In genomic region chr1:209641216-209642181, GRCh38 we compare ENCODE assay signal across 12 cellular contexts. TPM values are rescaled to one million over a fixed set of nuclear protein-coding genes. Genes with fewer than 3 reads are reported as not detected.
DNase-seq lines count a peak whose midpoint lies in the region; FAIRE-seq and TF ChIP-seq lines count a peak whose summit lies in the region.
"Had no signal": no experiment of that assay in that cellular context is flagged by ENCODE, and none has a peak within 500 bp of the region (broad histone marks: within the 10 kb centered on the region; RNA-seq: fewer than 3 reads in every experiment).

No MANE protein-coding gene starts in this region.

- intact Hi-C loops in kidney (cut with DNase I) (no loop called here), sigmoid colon (cut with DNase I) (loop anchor here (2.0 to 5.0 kb wide), 2 partner anchors 33 to 51 kb away; partner anchors contain the start of gene G0S2)

- peaks cover 7% of the 10 kb centered on the region for H3K27me3 Mint-ChIP-seq in endothelial cell (ENCODE audit: unreplicated experiment)
- H3K27me3 Mint-ChIP-seq: activated naive CD8-positive, alpha-beta T cell had no signal

- peak; percentile 27 for DNase-seq in HCEC 1CT
- peak; percentile 37 for DNase-seq in choroid plexus epithelial cell (ENCODE audit: low read depth)
- peak; percentile 96 for DNase-seq in kidney
- DNase-seq in sigmoid colon, result peak; percentile 95
- no peak for DNase-seq in foreskin melanocyte
- DNase-seq in NCI-H1048 (lab: John Stamatoyannopoulos, UW), result no peak
- DNase-seq in effector CD8-positive, alpha-beta T cell (lab: John Stamatoyannopoulos, UW), result no peak
- no peak for DNase-seq in endothelial cell (ENCODE audit: low spot score)

- peaks cover 30 to 33% of the 10 kb centered on the region in 2 donors for H3K4me1 ChIP-seq in kidney (ENCODE audit: control insufficient read depth in 1 of 2, insufficient read depth in 1 of 2, low read depth in 1 of 2, low read length in 2 of 2)
- H3K4me1 ChIP-seq in sigmoid colon, result peaks cover 0 to 37% (median 35%) of the 10 kb centered on the region in 4 donors

- H3K4me1 Mint-ChIP-seq in endothelial cell (ENCODE audit: unreplicated experiment), result no peaks in the 10 kb centered on the region

- no peak for TF ChIP-seq POLR2A in sigmoid colon (IDR thresholded peaks at IDR 0.05)

- TF ChIP-seq CTCF in choroid plexus epithelial cell (conservative IDR thresholded peaks at IDR 0.05; ENCODE audit: low read depth, low read length) (no peak), kidney (IDR thresholded peaks at IDR 0.05; ENCODE audit: borderline replicate concordance, extremely low read depth, insufficient read depth) (no peak), sigmoid colon (IDR thresholded peaks at IDR 0.05) (no peak), endothelial cell (IDR thresholded peaks at IDR 0.05; ENCODE audit: unreplicated experiment) (no peak)

- no peak overlapping the region for H3K4me3 Mint-ChIP-seq in endothelial cell (ENCODE audit: unreplicated experiment)
- H3K4me3 Mint-ChIP-seq: activated naive CD8-positive, alpha-beta T cell had no signal

- no peaks in the 10 kb centered on the region for H3K9me3 Mint-ChIP-seq in endothelial cell (ENCODE audit: unreplicated experiment)

- H3K9me3 ChIP-seq in kidney (ENCODE audit: control insufficient read depth in 1 of 2, low read length in 2 of 2) (no peaks in the 10 kb centered on the region), sigmoid colon (no peaks in the 10 kb centered on the region)

- WGBS in sigmoid colon, 2 donors, result 57 to 66% methylated on average over 10 of the region's 10 CpGs

- peak overlapping the region; percentile 46 to 66 for H3K9ac ChIP-seq in kidney (ENCODE audit: low read length in 2 of 2)

- no peak overlapping the region for H3K4me3 ChIP-seq in choroid plexus epithelial cell (ENCODE audit: low read depth, low read length)
- H3K4me3 ChIP-seq in kidney (ENCODE audit: low read length in 2 of 2), result no peak overlapping the region
- H3K4me3 ChIP-seq in sigmoid colon, result no peak overlapping the region

- H3K27me3 ChIP-seq in sigmoid colon, result no peaks in the 10 kb centered on the region

- peak overlapping the region; percentile 64 to 83 for H3K27ac ChIP-seq in kidney (ENCODE audit: low read depth in 2 of 2, low read length in 2 of 2)
- H3K27ac ChIP-seq in sigmoid colon, result peak overlapping the region; percentile 68 to 82 (median 75)
- H3K27ac ChIP-seq: C4-2B had no signal

- peak in 1 of 4 donors; percentile 77 for TF ChIP-seq EP300 in sigmoid colon (IDR thresholded peaks at IDR 0.05)

- FAIRE-seq in kidney (lab: Jason Lieb, UNC), result peak; percentile 13
- FAIRE-seq: HTR-8/SVneo had no signal

- H3K36me3 Mint-ChIP-seq in endothelial cell (ENCODE audit: low read depth, unreplicated experiment), result no peaks in the 10 kb centered on the region
- H3K36me3 Mint-ChIP-seq: activated naive CD8-positive, alpha-beta T cell had no signal

- H3K27ac Mint-ChIP-seq in endothelial cell (ENCODE audit: unreplicated experiment), result no peak overlapping the region
- H3K27ac Mint-ChIP-seq: activated naive CD8-positive, alpha-beta T cell had no signal

- H3K36me3 ChIP-seq in kidney (ENCODE audit: control insufficient read depth in 1 of 2, insufficient read depth in 2 of 2, low read length in 2 of 2) (no peaks in the 10 kb centered on the region), sigmoid colon (no peaks in the 10 kb centered on the region)

RNA-seq across cellular contexts. Expression of gene LAMB3, which starts 10.7 kb away (rescaled TPM):
- total RNA-seq in kidney (59.7 TPM), sigmoid colon (under 1 TPM in 3 of 4 donors, not detected in 1; 0.14 to 0.55 (median 0.16) TPM), endothelial cell (ENCODE audit: unreplicated experiment) (0.21 TPM)
- polyA plus RNA-seq in kidney (ENCODE audit: insufficient read depth, low read depth, low replicate concordance) (2.5 TPM), sigmoid colon (10 to 100 TPM; 18.0 to 49.4 (median 21.0) TPM)

RNA-seq across cellular contexts. Expression of gene G0S2, which starts 33.7 kb away (rescaled TPM):
- 15.5 TPM for total RNA-seq in kidney
- 103 TPM for polyA plus RNA-seq in kidney (ENCODE audit: insufficient read depth, low read depth, low replicate concordance)
- 10 to 100 TPM; 19.3 to 33.5 (median 21.5) TPM for total RNA-seq in sigmoid colon
- 10 to 100 TPM; 25.2 to 70.5 (median 59.3) TPM for polyA plus RNA-seq in sigmoid colon
- not detected for total RNA-seq in endothelial cell (ENCODE audit: unreplicated experiment)

RNA-seq across cellular contexts. Expression of gene CAMK1G, which starts 58.0 kb away (rescaled TPM):
- 1.4 TPM for total RNA-seq in kidney
- 5.5 TPM for polyA plus RNA-seq in kidney (ENCODE audit: insufficient read depth, low read depth, low replicate concordance)
- total RNA-seq in sigmoid colon, result 1 to 10 TPM in 1 of 4 donors, under 1 TPM in 3; 0.16 to 1.4 (median 0.62) TPM
- polyA plus RNA-seq in sigmoid colon, result under 1 TPM in 1 of 3 donors, not detected in 2; 0.48 TPM
- not detected for total RNA-seq in endothelial cell (ENCODE audit: unreplicated experiment)
- total RNA-seq: NCI-H460 had no signal

Comparison
In these comparisons a context has a peak if more than half of its experiments do, and no peak if none do; other contexts are left out.
1. DNase-seq: peak in HCEC 1CT (single experiment), choroid plexus epithelial cell (single experiment), kidney (single experiment) and sigmoid colon (single experiment); none in foreskin melanocyte (single experiment), NCI-H1048 (single experiment), effector CD8-positive, alpha-beta T cell (single experiment) and endothelial cell (single experiment).
2. RNA of gene LAMB3, which starts 10.7 kb away (total RNA-seq): 59.7 TPM in kidney (single experiment); 0.14 to 0.55 TPM in sigmoid colon and 0.21 TPM in endothelial cell (single experiment); every median in the first group is over 10 times any median in the second.
3. RNA of gene G0S2, which starts 33.7 kb away (total RNA-seq): 19.3 to 33.5 TPM in sigmoid colon and 15.5 TPM in kidney (single experiment); not detected in endothelial cell (single experiment); every median in the first group is over 10 times any median in the second.